ENCODE assay signal across 16 cellular contexts in the genomic region with DNA sequence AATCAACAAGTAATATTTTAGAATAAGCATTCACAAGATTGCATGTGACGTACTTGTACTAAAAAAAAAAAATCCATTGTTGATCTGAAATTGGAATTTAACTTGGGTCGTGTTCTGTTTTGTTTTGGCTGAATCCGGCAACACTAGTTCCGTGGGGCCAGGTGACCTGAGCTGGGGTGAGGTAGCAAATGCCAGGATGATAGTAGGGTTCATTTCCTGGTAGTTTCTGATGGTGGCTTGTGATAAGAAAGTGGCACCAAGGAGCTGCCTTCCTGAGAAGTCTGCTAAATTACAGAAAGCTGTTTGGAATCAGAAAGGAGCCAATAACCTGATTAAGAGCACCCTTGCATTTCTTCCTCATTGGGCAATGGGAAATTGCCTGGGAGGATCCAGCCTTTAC.
DNase-seq lines count a peak whose midpoint lies in the region; ATAC-seq and TF ChIP-seq lines count a peak whose summit lies in the region.
"Had no signal": no experiment of that assay in that cellular context is flagged by ENCODE, and none has a peak within 500 bp of the region (broad histone marks: within the 10 kb centered on the region; RNA-seq: fewer than 3 reads in every experiment).

No MANE protein-coding gene starts in this region.

- ATAC-seq in T-helper 17 cell: no peak
- ATAC-seq in GM18867 (IDR thresholded peaks at IDR 0.05; ENCODE audit: unreplicated experiment): no peak

- TF ChIP-seq CTCF in hepatocyte (IDR thresholded peaks at IDR 0.05; ENCODE audit: poor library complexity): no peak
- no peak for TF ChIP-seq CTCF in parathyroid adenoma (IDR thresholded peaks at IDR 0.05)
- no peak for TF ChIP-seq CTCF in vagina (IDR thresholded peaks at IDR 0.05)
- TF ChIP-seq CTCF in brain microvascular endothelial cell (IDR thresholded peaks at IDR 0.05; ENCODE audit: low read depth, low read length, missing control alignments): no peak

- intact Hi-C loops in vagina (cut with DNase I): no loop called here

- H3K27ac ChIP-seq in hepatocyte (peak overlapping the region; percentile 15), parathyroid adenoma (peak overlapping the region; percentile 93), vagina (peak overlapping the region; percentile 36), Karpas-422 (ENCODE audit: low read length) (no peak overlapping the region), brain microvascular endothelial cell (no peak overlapping the region)
- H3K27ac ChIP-seq: SJCRH30 had no signal

- H3K27ac Mint-ChIP-seq in T-helper 17 cell: peak overlapping the region; percentile 19
- H3K27ac Mint-ChIP-seq: CD4-positive, alpha-beta T cell had no signal

- WGBS in hepatocyte (ENCODE audit: low lambda C conversion rate, missing lambda C conversion rate): 100% methylated on average over 4 of the region's 4 CpGs

- H4K20me1 ChIP-seq in hepatocyte (ENCODE audit: insufficient read depth, poor library complexity, severe bottlenecking) (no peaks in the 10 kb centered on the region), Karpas-422 (ENCODE audit: insufficient read depth, low read depth, low read length) (no peaks in the 10 kb centered on the region)

- no peak overlapping the region for H3K4me2 ChIP-seq in hepatocyte
- H3K4me2 ChIP-seq in parathyroid adenoma (ENCODE audit: low read length): peak overlapping the region; percentile 75
- no peak overlapping the region for H3K4me2 ChIP-seq in Karpas-422 (ENCODE audit: low read depth, low read length, poor library complexity, severe bottlenecking)

- H3K9me2 ChIP-seq in hepatocyte (replicated peaks; ENCODE audit: insufficient read depth) (no peaks in the 10 kb centered on the region), Karpas-422 (replicated peaks; ENCODE audit: insufficient read depth, low read length) (no peaks in the 10 kb centered on the region)

- peaks cover 5% of the 10 kb centered on the region for H3K27me3 Mint-ChIP-seq in T-helper 17 cell

- H3K4me3 ChIP-seq in hepatocyte (no peak overlapping the region), parathyroid adenoma (ENCODE audit: low read depth, low read length) (peak overlapping the region; percentile 46), vagina (no peak overlapping the region), Karpas-422 (ENCODE audit: low read length) (no peak overlapping the region), brain microvascular endothelial cell (ENCODE audit: low read depth, low read length) (no peak overlapping the region)
- H3K4me3 ChIP-seq: HAP-1, SJCRH30 had no signal

- H3K9me3 ChIP-seq in T-helper 17 cell (ENCODE audit: control insufficient read depth, low read length, poor library complexity, severe bottlenecking) (no peaks in the 10 kb centered on the region), hepatocyte (ENCODE audit: low read depth) (no peaks in the 10 kb centered on the region), parathyroid adenoma (ENCODE audit: control insufficient read depth, low read length) (no peaks in the 10 kb centered on the region), vagina (no peaks in the 10 kb centered on the region), Karpas-422 (ENCODE audit: low read length) (no peaks in the 10 kb centered on the region)
- H3K9me3 ChIP-seq: BE2C, HAP-1, SJCRH30 had no signal

- H3K4me1 ChIP-seq in hepatocyte (ENCODE audit: insufficient read depth): peaks cover 3% of the 10 kb centered on the region
- H3K4me1 ChIP-seq in parathyroid adenoma: peaks cover 40% of the 10 kb centered on the region
- H3K4me1 ChIP-seq in vagina: peaks cover 35% of the 10 kb centered on the region
- no peaks in the 10 kb centered on the region for H3K4me1 ChIP-seq in Karpas-422 (ENCODE audit: low read length)
- H3K4me1 ChIP-seq: BE2C, HAP-1, SJCRH30 had no signal

- H3K27me3 ChIP-seq in hepatocyte (peaks cover 6% of the 10 kb centered on the region), parathyroid adenoma (ENCODE audit: control insufficient read depth, insufficient read depth, low read length) (no peaks in the 10 kb centered on the region), vagina (no peaks in the 10 kb centered on the region), Karpas-422 (ENCODE audit: low read length) (no peaks in the 10 kb centered on the region), brain microvascular endothelial cell (replicated peaks) (no peaks in the 10 kb centered on the region)
- H3K27me3 ChIP-seq: BE2C, SJCRH30 had no signal

- no peak for TF ChIP-seq POLR2A in vagina (IDR thresholded peaks at IDR 0.05)

- H3K79me2 ChIP-seq in hepatocyte: no peaks in the 10 kb centered on the region
- H3K79me2 ChIP-seq in parathyroid adenoma: no peaks in the 10 kb centered on the region
- H3K79me2 ChIP-seq in Karpas-422 (ENCODE audit: low read length): no peaks in the 10 kb centered on the region

- H3K36me3 ChIP-seq in hepatocyte (replicated peaks; ENCODE audit: insufficient read depth, low read depth) (no peaks in the 10 kb centered on the region), parathyroid adenoma (ENCODE audit: control insufficient read depth, insufficient read depth, low read length) (no peaks in the 10 kb centered on the region), vagina (no peaks in the 10 kb centered on the region), Karpas-422 (ENCODE audit: insufficient read depth, low read length) (no peaks in the 10 kb centered on the region), brain microvascular endothelial cell (replicated peaks) (no peaks in the 10 kb centered on the region)
- H3K36me3 ChIP-seq: BE2C, HAP-1, SJCRH30 had no signal

- DNase-seq in T-helper 17 cell (no peak), hepatocyte (ENCODE audit: low spot score) (no peak), vagina (ENCODE audit: extremely low spot score in 2 of 2) (no peak), Karpas-422 (no peak), brain microvascular endothelial cell (no peak), SHP77 treated with DMSO at 0.1 percent for 48 hours (lab: John Stamatoyannopoulos, UW) (no peak)
- DNase-seq: BE2C; CD4-positive, alpha-beta T cell; Kasumi-1; NCI-H1417 treated with DMSO at 0.1 percent for 48 hours; NCI-H1930; NK-92 treated with Interleukin-12 subunit alpha and Interleukin-12 subunit beta, amount 100 ng/mL, for 24 hours; SJCRH30 had no signal

- in situ Hi-C loops in brain microvascular endothelial cell (cut with HindIII; ENCODE audit: low pct_ligation_motif_present, low sequenced_read_pairs): no loop called here

- peaks cover 1% of the 10 kb centered on the region for H3K36me3 Mint-ChIP-seq in T-helper 17 cell (ENCODE audit: low read depth)

- no peak overlapping the region for H3K9ac ChIP-seq in parathyroid adenoma
- H3K9ac ChIP-seq in Karpas-422 (ENCODE audit: low read length): no peak overlapping the region

- H3K4me1 Mint-ChIP-seq in T-helper 17 cell: peaks cover 48% of the 10 kb centered on the region

- peak overlapping the region; percentile 6 for H3K4me3 Mint-ChIP-seq in T-helper 17 cell
- H3K4me3 Mint-ChIP-seq: CD4-positive, alpha-beta T cell had no signal

- no peak overlapping the region for H2AFZ ChIP-seq in hepatocyte
- peak overlapping the region; percentile 86 for H2AFZ ChIP-seq in parathyroid adenoma
- no peak overlapping the region for H2AFZ ChIP-seq in Karpas-422 (ENCODE audit: low read length)

Comparison
In these comparisons a context has a peak if more than half of its experiments do, and no peak if none do; other contexts are left out.
1. H3K27ac ChIP-seq: peak in hepatocyte (single experiment), parathyroid adenoma (single experiment) and vagina (single experiment); none in Karpas-422 (single experiment) and brain microvascular endothelial cell (single experiment).